21 cellular contexts compared by ENCODE assay signal in the genomic region with DNA sequence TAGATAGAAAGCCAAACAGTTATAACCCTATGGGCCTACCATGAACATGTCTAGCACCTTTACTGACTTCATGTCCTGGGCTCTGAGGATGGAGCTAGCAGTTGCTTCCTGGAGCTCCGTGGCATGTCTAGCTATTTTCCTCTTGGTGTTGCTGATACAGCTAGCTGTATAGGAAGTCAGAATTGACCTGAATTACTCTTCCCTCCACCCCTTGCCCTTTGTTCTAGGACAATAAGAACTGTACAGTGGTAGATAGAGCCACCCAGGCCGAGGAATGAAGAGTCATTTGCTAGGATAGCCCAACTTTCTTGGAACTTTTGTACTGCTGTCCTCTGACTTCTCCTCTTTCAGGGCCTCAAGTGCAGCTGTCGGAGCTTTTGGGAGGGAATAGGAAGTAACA.
"Had no signal": no experiment of that assay in that cellular context is flagged by ENCODE, and none has a peak within 500 bp of the region (broad histone marks: within the 10 kb centered on the region; RNA-seq: fewer than 3 reads in every experiment).

No MANE protein-coding gene starts in this region.

- H3K4me3 ChIP-seq: MG63, SJCRH30 had no signal

- H3K4me1 ChIP-seq: SJCRH30 had no signal

- H3K27ac ChIP-seq: SJCRH30 had no signal

- DNase-seq: IMR-90, Karpas-422, KG1, MG63, NCI-H1092, NCI-H1105 treated with DMSO at 0.1 percent for 48 hours, NCI-H1417 treated with DMSO at 0.1 percent for 48 hours, NCI-H187, NCI-H2029, NCI-H2081 treated with DMSO at 0.1 percent for 48 hours, NCI-H2171, NCI-H226, NCI-H446, NCI-H510A, NCI-H524 treated with DMSO at 0.1 percent for 48 hours, NCI-H69, NCI-H774, SHP77 treated with DMSO at 0.1 percent for 48 hours, SJCRH30 had no signal

- H3K9me3 ChIP-seq: MG63, SJCRH30 had no signal

- H3K27me3 ChIP-seq: MG63, SJCRH30 had no signal

- H3K36me3 ChIP-seq: MG63, SJCRH30 had no signal

- ATAC-seq: Right ventricle myocardium inferior, SK-N-SH treated with all-trans-retinoic acid at 6 μM for 48 hours had no signal
